9 cellular contexts compared by ENCODE assay signal in the genomic region with DNA sequence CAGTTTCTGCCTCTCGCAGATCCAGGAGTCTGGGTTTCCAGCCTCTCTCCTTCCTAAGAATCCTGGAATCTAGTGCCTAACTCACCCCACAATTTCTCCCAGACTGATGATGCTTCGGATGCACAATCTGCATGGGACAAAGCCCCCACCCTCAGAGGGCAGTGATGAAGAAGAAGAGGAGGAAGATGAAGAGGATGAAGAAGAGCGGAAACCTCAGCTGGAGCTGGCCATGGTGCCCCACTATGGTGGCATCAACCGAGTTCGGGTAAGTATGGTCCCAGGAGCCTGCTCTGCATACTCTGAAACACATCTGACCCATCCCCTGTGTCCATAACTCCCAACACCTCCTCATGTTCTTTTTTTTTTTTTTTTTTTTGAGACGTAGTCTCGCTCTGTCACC. TPM values are rescaled to one million over a fixed set of nuclear protein-coding genes. Genes with fewer than 3 reads are reported as not detected.
A peak's percentile ranks its signal among the peaks of the same experiment; 100 is the strongest.
DNase-seq lines count a peak whose midpoint lies in the region; ATAC-seq, FAIRE-seq and TF ChIP-seq lines count a peak whose summit lies in the region.
"Had no signal": no experiment of that assay in that cellular context is flagged by ENCODE, and none has a peak within 500 bp of the region (broad histone marks: within the 10 kb centered on the region; RNA-seq: fewer than 3 reads in every experiment).

No MANE protein-coding gene starts in this region.

- H3K9ac ChIP-seq in astrocyte (ENCODE audit: low read length) = peak overlapping the region; percentile 95

- ATAC-seq in activated T-cell treated with anti-CD3 and anti-CD28 coated beads, Interleukin-2, amount 50 U/mL, for 72 hours (replicated peaks in 1 of 2) = no peak
- no peak for ATAC-seq in right lobe of liver
- ATAC-seq in HG03354 (IDR thresholded peaks at IDR 0.05; ENCODE audit: poor library complexity, severe bottlenecking, unreplicated experiment) = no peak

- peaks cover 15% of the 10 kb centered on the region for H3K36me3 ChIP-seq in astrocyte (ENCODE audit: insufficient read depth, low read length)
- H3K36me3 ChIP-seq in right lobe of liver = peaks cover 0 to 36% (median 11%) of the 10 kb centered on the region in 4 donors
- H3K36me3 ChIP-seq in tibial artery = peaks cover 33 to 47% (median 41%) of the 10 kb centered on the region in 3 donors

- H3K27ac Mint-ChIP-seq in activated T-cell treated with anti-CD3 and anti-CD28 coated beads, Interleukin-2, amount 50 U/mL, for 72 hours = peak overlapping the region; percentile 87
- no peak overlapping the region for H3K27ac Mint-ChIP-seq in astrocyte (ENCODE audit: unreplicated experiment)

- peak overlapping the region; percentile 92 to 93 for H3K4me3 Mint-ChIP-seq in activated T-cell treated with anti-CD3 and anti-CD28 coated beads, Interleukin-2, amount 50 U/mL, for 72 hours
- peak overlapping the region; percentile 85 for H3K4me3 Mint-ChIP-seq in astrocyte (ENCODE audit: unreplicated experiment)

- H3K4me2 ChIP-seq in astrocyte (ENCODE audit: low read length) = peak overlapping the region; percentile 91

- FAIRE-seq in astrocyte (lab: Jason Lieb, UNC) = no peak

- peaks cover 7 to 26% of the 10 kb centered on the region in 2 donors for H3K36me3 Mint-ChIP-seq in activated T-cell treated with anti-CD3 and anti-CD28 coated beads, Interleukin-2, amount 50 U/mL, for 72 hours (ENCODE audit: insufficient read depth in 2 of 2)
- H3K36me3 Mint-ChIP-seq in astrocyte (ENCODE audit: low read depth, unreplicated experiment) = peaks cover 18% of the 10 kb centered on the region

- DNase-seq in activated T-cell treated with anti-CD3 and anti-CD28 coated beads, Interleukin-2, amount 50 U/mL, for 72 hours = no peak
- no peak for DNase-seq in activated T-cell treated with anti-CD3 and anti-CD28 coated beads, Interleukin-2, amount 50 U/mL, for 48 hours
- DNase-seq in astrocyte (ENCODE audit: low read depth) = no peak
- DNase-seq in right lobe of liver = no peak
- DNase-seq in tibial artery = no peak
- no peak for DNase-seq in NCI-H2196 treated with DMSO at 0.1 percent for 48 hours (lab: John Stamatoyannopoulos, UW; ENCODE audit: unreplicated experiment)
- no peak for DNase-seq in NCI-H82 (lab: John Stamatoyannopoulos, UW)
- DNase-seq: activated CD8-positive, alpha-beta memory T cell treated with anti-CD3 and anti-CD28 coated beads, Interleukin-2, amount 50 U/mL, for 48 hours had no signal

- 77% methylated on average over 4 of the region's 7 CpGs for WGBS in right lobe of liver (ENCODE audit: insufficient coverage, low coverage, low lambda C conversion rate, missing lambda C conversion rate)

- H3K27me3 Mint-ChIP-seq in activated T-cell treated with anti-CD3 and anti-CD28 coated beads, Interleukin-2, amount 50 U/mL, for 72 hours (ENCODE audit: low read depth) = peaks cover 20% of the 10 kb centered on the region
- peaks cover 8% of the 10 kb centered on the region for H3K27me3 Mint-ChIP-seq in astrocyte (ENCODE audit: low read depth, unreplicated experiment)

- peaks cover 47% of the 10 kb centered on the region for H3K4me1 Mint-ChIP-seq in activated T-cell treated with anti-CD3 and anti-CD28 coated beads, Interleukin-2, amount 50 U/mL, for 72 hours (ENCODE audit: low read depth)
- H3K4me1 Mint-ChIP-seq in astrocyte (ENCODE audit: low read depth, unreplicated experiment) = peaks cover 12% of the 10 kb centered on the region

- H3K27ac ChIP-seq in astrocyte (ENCODE audit: low read depth, low read length) (peak overlapping the region; percentile 92), right lobe of liver (peak overlapping the region in 1 of 3 donors; percentile 52), tibial artery (peak overlapping the region in 1 of 2 donors; percentile 83)

- intact Hi-C loops in right lobe of liver (cut with DNase I) = no loop called here
- intact Hi-C loops in tibial artery (cut with DNase I; ENCODE audit: low total_unique reads) = no loop called here

- peaks cover 30% of the 10 kb centered on the region for H3K79me2 ChIP-seq in astrocyte (ENCODE audit: insufficient read depth, low read length)

- H3K4me1 ChIP-seq in astrocyte (ENCODE audit: insufficient read depth, low read length) = peaks cover 19% of the 10 kb centered on the region
- H3K4me1 ChIP-seq in right lobe of liver = peaks cover 0 to 17% (median 8%) of the 10 kb centered on the region in 4 donors
- peaks cover 0 to 27% (median 21%) of the 10 kb centered on the region in 4 donors for H3K4me1 ChIP-seq in tibial artery

- no peak overlapping the region for H2AFZ ChIP-seq in astrocyte (ENCODE audit: low read depth, low read length)

- peaks cover 14% of the 10 kb centered on the region for H4K20me1 ChIP-seq in astrocyte (ENCODE audit: insufficient read depth, low read length)

- H3K4me3 ChIP-seq in astrocyte (ENCODE audit: insufficient read depth, low read depth, low read length) (peak overlapping the region; percentile 100), right lobe of liver (peak overlapping the region; percentile 79 to 100 (median 99)), tibial artery (peak overlapping the region; percentile 82 to 99)

- no peaks in the 10 kb centered on the region for H3K9me3 ChIP-seq in astrocyte (ENCODE audit: insufficient read depth, low read depth, low read length)
- H3K9me3 ChIP-seq in right lobe of liver = no peaks in the 10 kb centered on the region
- H3K9me3 ChIP-seq in tibial artery = no peaks in the 10 kb centered on the region

- H3K27me3 ChIP-seq in astrocyte (ENCODE audit: insufficient read depth, low read length) (peaks cover 14% of the 10 kb centered on the region), right lobe of liver (peaks cover 0 to 5% of the 10 kb centered on the region in 2 donors), tibial artery (peaks cover 0 to 15% of the 10 kb centered on the region in 2 donors)

- TF ChIP-seq CTCF in astrocyte (IDR thresholded peaks at IDR 0.05; ENCODE audit: insufficient read depth, low read depth, low read length) (no peak), right lobe of liver (IDR thresholded peaks at IDR 0.05) (no peak), tibial artery (IDR thresholded peaks at IDR 0.05) (no peak)

- no peaks in the 10 kb centered on the region for H3K9me3 Mint-ChIP-seq in activated T-cell treated with anti-CD3 and anti-CD28 coated beads, Interleukin-2, amount 50 U/mL, for 72 hours
- no peaks in the 10 kb centered on the region for H3K9me3 Mint-ChIP-seq in astrocyte (ENCODE audit: unreplicated experiment)

- no peak for TF ChIP-seq POLR2A in right lobe of liver (IDR thresholded peaks at IDR 0.05)

RNA-seq across cellular contexts. Expression of gene GRWD1, which starts 0.8 kb away (rescaled TPM):
- 10 to 100 TPM; 27.0 to 38.2 TPM for total RNA-seq in activated T-cell treated with anti-CD3 and anti-CD28 coated beads, Interleukin-2, amount 50 U/mL, for 72 hours
- total RNA-seq in astrocyte (35.6 and 41.4 TPM in 2 replicates), right lobe of liver (10 to 100 TPM; 14.7 to 31.0 (median 17.6) TPM)

RNA-seq across cellular contexts. Expression of gene KCNJ14, which starts 8.8 kb away (rescaled TPM):
- 1 to 10 TPM; 3.2 to 5.0 TPM for total RNA-seq in activated T-cell treated with anti-CD3 and anti-CD28 coated beads, Interleukin-2, amount 50 U/mL, for 72 hours
- total RNA-seq in astrocyte = 1.4 TPM in 2 replicates
- total RNA-seq in right lobe of liver = under 1 TPM; 0.22 to 0.44 (median 0.31) TPM

RNA-seq across cellular contexts. Expression of gene CYTH2, which starts 22.6 kb away (rescaled TPM):
- total RNA-seq in activated T-cell treated with anti-CD3 and anti-CD28 coated beads, Interleukin-2, amount 50 U/mL, for 72 hours = 10 to 100 TPM; 59.4 to 68.3 TPM
- total RNA-seq in astrocyte (62.4 and 67.1 TPM in 2 replicates), right lobe of liver (10 to 100 TPM in 5 of 6 experiments, 1 to 10 TPM in 1; 7.7 to 22.7 (median 13.5) TPM)

RNA-seq across cellular contexts. Expression of gene GRIN2D, which starts 53.1 kb away (rescaled TPM):
- under 1 TPM; 0.39 to 0.46 TPM for total RNA-seq in activated T-cell treated with anti-CD3 and anti-CD28 coated beads, Interleukin-2, amount 50 U/mL, for 72 hours
- total RNA-seq in astrocyte (6.2 and 9.3 TPM in 2 replicates), right lobe of liver (under 1 TPM; 0.09 to 0.29 (median 0.22) TPM)

RNA-seq across cellular contexts. Expression of gene KDELR1, which starts 55.2 kb away (rescaled TPM):
- 100 to 1,000 TPM; 101 to 103 TPM for total RNA-seq in activated T-cell treated with anti-CD3 and anti-CD28 coated beads, Interleukin-2, amount 50 U/mL, for 72 hours
- 370 and 396 TPM in 2 replicates for total RNA-seq in astrocyte
- 10 to 100 TPM; 69.1 to 83.1 (median 77.1) TPM for total RNA-seq in right lobe of liver
